1 cellular context compared by ENCODE assay signal in the genomic region with DNA sequence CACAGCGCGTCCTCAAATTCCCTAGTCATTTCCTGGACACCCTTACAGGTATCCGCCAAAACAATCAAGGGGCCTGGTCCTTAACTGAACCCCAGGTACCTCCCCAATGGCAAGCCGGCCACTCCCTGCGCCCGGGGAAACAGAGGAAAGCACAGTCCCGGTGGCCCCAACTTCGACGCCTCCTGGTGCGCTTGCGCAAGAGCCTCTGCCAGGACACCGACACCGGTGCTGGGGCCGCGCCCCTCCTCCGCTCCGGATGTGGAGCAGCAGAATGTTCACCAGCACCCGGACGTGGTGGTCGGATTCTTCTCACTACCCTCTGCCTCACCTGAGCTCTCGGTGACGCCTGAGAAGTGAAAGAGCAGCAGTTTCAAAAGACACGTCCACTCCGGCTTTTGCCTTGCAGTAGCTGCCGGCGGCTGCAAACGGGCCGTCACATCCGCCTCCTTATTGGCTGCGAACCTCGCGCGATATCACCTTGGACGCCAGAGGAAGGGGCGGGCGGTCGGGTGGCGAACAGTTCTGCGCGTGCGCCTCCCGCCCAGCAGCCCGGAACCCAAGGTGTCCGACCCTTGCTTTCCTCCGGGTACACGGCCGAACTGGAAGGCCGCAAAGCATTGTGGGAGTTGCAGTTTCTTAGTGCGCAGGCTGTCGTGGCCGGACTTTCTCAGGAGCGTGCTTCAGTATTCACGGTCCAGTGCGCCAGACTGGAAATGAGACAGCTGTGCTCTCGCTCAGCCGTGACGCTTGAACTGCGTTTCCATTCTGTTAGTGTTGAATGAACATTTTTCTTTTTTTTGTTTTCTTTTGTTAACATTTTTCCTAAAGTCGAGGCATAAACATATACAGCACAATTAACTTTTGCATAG.
A peak's percentile ranks its signal among the peaks of the same experiment; 100 is the strongest.
TF ChIP-seq lines count a peak whose summit lies in the region.

A gene with protein sequence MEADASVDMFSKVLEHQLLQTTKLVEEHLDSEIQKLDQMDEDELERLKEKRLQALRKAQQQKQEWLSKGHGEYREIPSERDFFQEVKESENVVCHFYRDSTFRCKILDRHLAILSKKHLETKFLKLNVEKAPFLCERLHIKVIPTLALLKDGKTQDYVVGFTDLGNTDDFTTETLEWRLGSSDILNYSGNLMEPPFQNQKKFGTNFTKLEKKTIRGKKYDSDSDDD (minus strand): TSS at position 423 of the 869 bp plus-strand sequence. CDS start 3,123 bp downstream, outside the sequence.

TF ChIP-seq in HepG2, 621 proteins besides CTCF, POLR2A, EP300 and RAD21 (continued from another document and continues in another):
- TF ChIP-seq SOX13 (IDR thresholded peaks at IDR 0.05) (no peak; the same call in 1 of the 2 replicates), SOX13 (CRISPR knock-in tag; conservative IDR thresholded peaks at IDR 0.05 in 1 of 2, IDR thresholded peaks at IDR 0.05 in 1 of 2) (peak in 1 of 2 experiments; percentile 57; a peak in 2 of 4 replicates), HES4 (CRISPR knock-in tag; IDR thresholded peaks at IDR 0.05; ENCODE audit: borderline replicate concordance) (no peak), ZFP37 (CRISPR knock-in tag; IDR thresholded peaks at IDR 0.05; ENCODE audit: borderline replicate concordance) (no peak), HHEX (CRISPR knock-in tag; IDR thresholded peaks at IDR 0.05) (no peak), MBD4 (IDR thresholded peaks at IDR 0.05; ENCODE audit: borderline replicate concordance, low read length) (no peak), ZNF274 (CRISPR knock-in tag; IDR thresholded peaks at IDR 0.05) (peak; percentile 90), SMARCE1 (IDR thresholded peaks at IDR 0.05; ENCODE audit: borderline replicate concordance) (no peak), ZNF446 (CRISPR knock-in tag; IDR thresholded peaks at IDR 0.05) (no peak), ZFY (CRISPR knock-in tag; IDR thresholded peaks at IDR 0.05) (peak; percentile 97), SUZ12 (IDR thresholded peaks at IDR 0.05; ENCODE audit: low read depth, low read length) (peak; percentile 92), ZNF432 (CRISPR knock-in tag; IDR thresholded peaks at IDR 0.05; ENCODE audit: borderline replicate concordance) (no peak), SRY (CRISPR knock-in tag; IDR thresholded peaks at IDR 0.05) (peak; percentile 73; the same call in 1 of the 2 replicates), PCBP2 (optimal IDR thresholded peaks at IDR 0.05; ENCODE audit: low read depth, low read length, poor library complexity, severe bottlenecking) (no peak), SMAD3 (CRISPR knock-in tag; IDR thresholded peaks at IDR 0.05) (peak; percentile 89), KAT2B (IDR thresholded peaks at IDR 0.05; ENCODE audit: borderline replicate concordance, low read depth, low read length) (no peak), ZNF737 (CRISPR knock-in tag; IDR thresholded peaks at IDR 0.05; ENCODE audit: borderline replicate concordance) (no peak), NPAS2 (CRISPR knock-in tag; IDR thresholded peaks at IDR 0.05; ENCODE audit: borderline replicate concordance) (no peak), ZNF670 (CRISPR knock-in tag; IDR thresholded peaks at IDR 0.05; ENCODE audit: borderline replicate concordance) (peak; percentile 96; the same call in 1 of the 2 replicates), CCAR2 (optimal IDR thresholded peaks at IDR 0.05; ENCODE audit: low read depth, low read length) (no peak), EHMT2 (IDR thresholded peaks at IDR 0.05; ENCODE audit: borderline replicate concordance, low read depth, low read length) (no peak; the same call in 1 of the 2 replicates), ZNF337 (CRISPR knock-in tag; IDR thresholded peaks at IDR 0.05; ENCODE audit: borderline replicate concordance, low read depth) (peak; percentile 84; the same call in 1 of the 2 replicates), HNRNPLL (IDR thresholded peaks at IDR 0.05; ENCODE audit: low read depth, low read length, poor library complexity, severe bottlenecking) (peak; percentile 91), FOXC1 (CRISPR knock-in tag; IDR thresholded peaks at IDR 0.05; ENCODE audit: borderline replicate concordance) (peak; percentile 73; the same call in 1 of the 2 replicates), ZBTB42 (CRISPR knock-in tag; IDR thresholded peaks at IDR 0.05) (peak; percentile 79; the same call in 1 of the 2 replicates), KLF6 (CRISPR knock-in tag; IDR thresholded peaks at IDR 0.05) (peak; percentile 90), RARA (CRISPR knock-in tag; IDR thresholded peaks at IDR 0.05) (peak; percentile 31; the same call in 1 of the 2 replicates), RFX1 (IDR thresholded peaks at IDR 0.05) (no peak; the same call in 1 of the 2 replicates), HNRNPK (IDR thresholded peaks at IDR 0.05; ENCODE audit: low read depth, low read length, poor library complexity, severe bottlenecking) (no peak), FOXO1 (CRISPR knock-in tag; IDR thresholded peaks at IDR 0.05) (peak; percentile 73), CBX2 (IDR thresholded peaks at IDR 0.05; ENCODE audit: low read depth, low read length) (no peak), CBX2 (CRISPR knock-in tag; IDR thresholded peaks at IDR 0.05; ENCODE audit: low read depth) (no peak), YY1 (IDR thresholded peaks at IDR 0.05; ENCODE audit: insufficient read depth, insufficient replicate concordance, low read depth, low read length) (peak; percentile 90), ZMYM3 (CRISPR knock-in tag; IDR thresholded peaks at IDR 0.05) (peak; percentile 68; the same call in 1 of the 2 replicates), SRSF4 (IDR thresholded peaks at IDR 0.05; ENCODE audit: low read depth, low read length, poor library complexity, severe bottlenecking) (no peak), FOXA1 (IDR thresholded peaks at IDR 0.05) (no peak), FOXA1 (CRISPR knock-in tag; IDR thresholded peaks at IDR 0.05) (peak; percentile 59)
- TF ChIP-seq, protein P1, sequence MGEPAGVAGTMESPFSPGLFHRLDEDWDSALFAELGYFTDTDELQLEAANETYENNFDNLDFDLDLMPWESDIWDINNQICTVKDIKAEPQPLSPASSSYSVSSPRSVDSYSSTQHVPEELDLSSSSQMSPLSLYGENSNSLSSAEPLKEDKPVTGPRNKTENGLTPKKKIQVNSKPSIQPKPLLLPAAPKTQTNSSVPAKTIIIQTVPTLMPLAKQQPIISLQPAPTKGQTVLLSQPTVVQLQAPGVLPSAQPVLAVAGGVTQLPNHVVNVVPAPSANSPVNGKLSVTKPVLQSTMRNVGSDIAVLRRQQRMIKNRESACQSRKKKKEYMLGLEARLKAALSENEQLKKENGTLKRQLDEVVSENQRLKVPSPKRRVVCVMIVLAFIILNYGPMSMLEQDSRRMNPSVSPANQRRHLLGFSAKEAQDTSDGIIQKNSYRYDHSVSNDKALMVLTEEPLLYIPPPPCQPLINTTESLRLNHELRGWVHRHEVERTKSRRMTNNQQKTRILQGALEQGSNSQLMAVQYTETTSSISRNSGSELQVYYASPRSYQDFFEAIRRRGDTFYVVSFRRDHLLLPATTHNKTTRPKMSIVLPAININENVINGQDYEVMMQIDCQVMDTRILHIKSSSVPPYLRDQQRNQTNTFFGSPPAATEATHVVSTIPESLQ (CRISPR knock-in tag; conservative IDR thresholded peaks at IDR 0.05), result no peak
- TF ChIP-seq, protein P2, sequence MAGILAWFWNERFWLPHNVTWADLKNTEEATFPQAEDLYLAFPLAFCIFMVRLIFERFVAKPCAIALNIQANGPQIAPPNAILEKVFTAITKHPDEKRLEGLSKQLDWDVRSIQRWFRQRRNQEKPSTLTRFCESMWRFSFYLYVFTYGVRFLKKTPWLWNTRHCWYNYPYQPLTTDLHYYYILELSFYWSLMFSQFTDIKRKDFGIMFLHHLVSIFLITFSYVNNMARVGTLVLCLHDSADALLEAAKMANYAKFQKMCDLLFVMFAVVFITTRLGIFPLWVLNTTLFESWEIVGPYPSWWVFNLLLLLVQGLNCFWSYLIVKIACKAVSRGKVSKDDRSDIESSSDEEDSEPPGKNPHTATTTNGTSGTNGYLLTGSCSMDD (CRISPR knock-in tag; IDR thresholded peaks at IDR 0.05), result no peak
- TF ChIP-seq, protein P3, sequence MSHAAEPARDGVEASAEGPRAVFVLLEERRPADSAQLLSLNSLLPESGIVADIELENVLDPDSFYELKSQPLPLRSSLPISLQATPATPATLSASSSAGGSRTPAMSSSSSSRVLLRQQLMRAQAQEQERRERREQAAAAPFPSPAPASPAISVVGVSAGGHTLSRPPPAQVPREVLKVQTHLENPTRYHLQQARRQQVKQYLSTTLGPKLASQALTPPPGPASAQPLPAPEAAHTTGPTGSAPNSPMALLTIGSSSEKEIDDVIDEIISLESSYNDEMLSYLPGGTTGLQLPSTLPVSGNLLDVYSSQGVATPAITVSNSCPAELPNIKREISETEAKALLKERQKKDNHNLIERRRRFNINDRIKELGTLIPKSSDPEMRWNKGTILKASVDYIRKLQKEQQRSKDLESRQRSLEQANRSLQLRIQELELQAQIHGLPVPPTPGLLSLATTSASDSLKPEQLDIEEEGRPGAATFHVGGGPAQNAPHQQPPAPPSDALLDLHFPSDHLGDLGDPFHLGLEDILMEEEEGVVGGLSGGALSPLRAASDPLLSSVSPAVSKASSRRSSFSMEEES (CRISPR knock-in tag; IDR thresholded peaks at IDR 0.05), result no peak; the same call in 1 of the 2 replicates
- TF ChIP-seq, protein P4, sequence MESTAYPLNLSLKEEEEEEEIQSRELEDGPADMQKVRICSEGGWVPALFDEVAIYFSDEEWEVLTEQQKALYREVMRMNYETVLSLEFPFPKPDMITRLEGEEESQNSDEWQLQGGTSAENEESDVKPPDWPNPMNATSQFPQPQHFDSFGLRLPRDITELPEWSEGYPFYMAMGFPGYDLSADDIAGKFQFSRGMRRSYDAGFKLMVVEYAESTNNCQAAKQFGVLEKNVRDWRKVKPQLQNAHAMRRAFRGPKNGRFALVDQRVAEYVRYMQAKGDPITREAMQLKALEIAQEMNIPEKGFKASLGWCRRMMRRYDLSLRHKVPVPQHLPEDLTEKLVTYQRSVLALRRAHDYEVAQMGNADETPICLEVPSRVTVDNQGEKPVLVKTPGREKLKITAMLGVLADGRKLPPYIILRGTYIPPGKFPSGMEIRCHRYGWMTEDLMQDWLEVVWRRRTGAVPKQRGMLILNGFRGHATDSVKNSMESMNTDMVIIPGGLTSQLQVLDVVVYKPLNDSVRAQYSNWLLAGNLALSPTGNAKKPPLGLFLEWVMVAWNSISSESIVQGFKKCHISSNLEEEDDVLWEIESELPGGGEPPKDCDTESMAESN (CRISPR knock-in tag; conservative IDR thresholded peaks at IDR 0.05), result peak; percentile 94
- TF ChIP-seq, protein P5, sequence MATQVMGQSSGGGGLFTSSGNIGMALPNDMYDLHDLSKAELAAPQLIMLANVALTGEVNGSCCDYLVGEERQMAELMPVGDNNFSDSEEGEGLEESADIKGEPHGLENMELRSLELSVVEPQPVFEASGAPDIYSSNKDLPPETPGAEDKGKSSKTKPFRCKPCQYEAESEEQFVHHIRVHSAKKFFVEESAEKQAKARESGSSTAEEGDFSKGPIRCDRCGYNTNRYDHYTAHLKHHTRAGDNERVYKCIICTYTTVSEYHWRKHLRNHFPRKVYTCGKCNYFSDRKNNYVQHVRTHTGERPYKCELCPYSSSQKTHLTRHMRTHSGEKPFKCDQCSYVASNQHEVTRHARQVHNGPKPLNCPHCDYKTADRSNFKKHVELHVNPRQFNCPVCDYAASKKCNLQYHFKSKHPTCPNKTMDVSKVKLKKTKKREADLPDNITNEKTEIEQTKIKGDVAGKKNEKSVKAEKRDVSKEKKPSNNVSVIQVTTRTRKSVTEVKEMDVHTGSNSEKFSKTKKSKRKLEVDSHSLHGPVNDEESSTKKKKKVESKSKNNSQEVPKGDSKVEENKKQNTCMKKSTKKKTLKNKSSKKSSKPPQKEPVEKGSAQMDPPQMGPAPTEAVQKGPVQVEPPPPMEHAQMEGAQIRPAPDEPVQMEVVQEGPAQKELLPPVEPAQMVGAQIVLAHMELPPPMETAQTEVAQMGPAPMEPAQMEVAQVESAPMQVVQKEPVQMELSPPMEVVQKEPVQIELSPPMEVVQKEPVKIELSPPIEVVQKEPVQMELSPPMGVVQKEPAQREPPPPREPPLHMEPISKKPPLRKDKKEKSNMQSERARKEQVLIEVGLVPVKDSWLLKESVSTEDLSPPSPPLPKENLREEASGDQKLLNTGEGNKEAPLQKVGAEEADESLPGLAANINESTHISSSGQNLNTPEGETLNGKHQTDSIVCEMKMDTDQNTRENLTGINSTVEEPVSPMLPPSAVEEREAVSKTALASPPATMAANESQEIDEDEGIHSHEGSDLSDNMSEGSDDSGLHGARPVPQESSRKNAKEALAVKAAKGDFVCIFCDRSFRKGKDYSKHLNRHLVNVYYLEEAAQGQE (IDR thresholded peaks at IDR 0.05; ENCODE audit: borderline replicate concordance in 1 of 2, low read depth in 1 of 2, low read length in 2 of 2), result peak in 1 of 2 experiments; percentile 46; a peak in 2 of 4 replicates
- TF ChIP-seq, protein P6, sequence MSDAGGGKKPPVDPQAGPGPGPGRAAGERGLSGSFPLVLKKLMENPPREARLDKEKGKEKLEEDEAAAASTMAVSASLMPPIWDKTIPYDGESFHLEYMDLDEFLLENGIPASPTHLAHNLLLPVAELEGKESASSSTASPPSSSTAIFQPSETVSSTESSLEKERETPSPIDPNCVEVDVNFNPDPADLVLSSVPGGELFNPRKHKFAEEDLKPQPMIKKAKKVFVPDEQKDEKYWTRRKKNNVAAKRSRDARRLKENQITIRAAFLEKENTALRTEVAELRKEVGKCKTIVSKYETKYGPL (CRISPR knock-in tag; IDR thresholded peaks at IDR 0.05), result peak; percentile 75; the same call in 1 of the 2 replicates
- TF ChIP-seq, protein P7, sequence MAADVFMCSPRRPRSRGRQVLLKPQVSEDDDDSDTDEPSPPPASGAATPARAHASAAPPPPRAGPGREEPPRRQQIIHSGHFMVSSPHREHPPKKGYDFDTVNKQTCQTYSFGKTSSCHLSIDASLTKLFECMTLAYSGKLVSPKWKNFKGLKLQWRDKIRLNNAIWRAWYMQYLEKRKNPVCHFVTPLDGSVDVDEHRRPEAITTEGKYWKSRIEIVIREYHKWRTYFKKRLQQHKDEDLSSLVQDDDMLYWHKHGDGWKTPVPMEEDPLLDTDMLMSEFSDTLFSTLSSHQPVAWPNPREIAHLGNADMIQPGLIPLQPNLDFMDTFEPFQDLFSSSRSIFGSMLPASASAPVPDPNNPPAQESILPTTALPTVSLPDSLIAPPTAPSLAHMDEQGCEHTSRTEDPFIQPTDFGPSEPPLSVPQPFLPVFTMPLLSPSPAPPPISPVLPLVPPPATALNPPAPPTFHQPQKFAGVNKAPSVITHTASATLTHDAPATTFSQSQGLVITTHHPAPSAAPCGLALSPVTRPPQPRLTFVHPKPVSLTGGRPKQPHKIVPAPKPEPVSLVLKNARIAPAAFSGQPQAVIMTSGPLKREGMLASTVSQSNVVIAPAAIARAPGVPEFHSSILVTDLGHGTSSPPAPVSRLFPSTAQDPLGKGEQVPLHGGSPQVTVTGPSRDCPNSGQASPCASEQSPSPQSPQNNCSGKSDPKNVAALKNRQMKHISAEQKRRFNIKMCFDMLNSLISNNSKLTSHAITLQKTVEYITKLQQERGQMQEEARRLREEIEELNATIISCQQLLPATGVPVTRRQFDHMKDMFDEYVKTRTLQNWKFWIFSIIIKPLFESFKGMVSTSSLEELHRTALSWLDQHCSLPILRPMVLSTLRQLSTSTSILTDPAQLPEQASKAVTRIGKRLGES (CRISPR knock-in tag; IDR thresholded peaks at IDR 0.05; ENCODE audit: borderline replicate concordance), result 0 out of 2 replicates have a peak, but pooled peaks have one; percentile 66
- TF ChIP-seq, protein P8, sequence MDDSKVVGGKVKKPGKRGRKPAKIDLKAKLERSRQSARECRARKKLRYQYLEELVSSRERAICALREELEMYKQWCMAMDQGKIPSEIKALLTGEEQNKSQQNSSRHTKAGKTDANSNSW (CRISPR knock-in tag; IDR thresholded peaks at IDR 0.05; ENCODE audit: borderline replicate concordance), result no peak; the same call in 1 of the 2 replicates
- TF ChIP-seq, protein P9, sequence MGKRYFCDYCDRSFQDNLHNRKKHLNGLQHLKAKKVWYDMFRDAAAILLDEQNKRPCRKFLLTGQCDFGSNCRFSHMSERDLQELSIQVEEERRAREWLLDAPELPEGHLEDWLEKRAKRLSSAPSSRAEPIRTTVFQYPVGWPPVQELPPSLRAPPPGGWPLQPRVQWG (CRISPR knock-in tag; IDR thresholded peaks at IDR 0.05; ENCODE audit: borderline replicate concordance, low read depth), result no peak
